Comparison of ENCODE assay signal across 9 cellular contexts in genomic region chr7:55065079-55065478, GRCh38. TPM values are rescaled to one million over a fixed set of nuclear protein-coding genes. Genes with fewer than 3 reads are reported as not detected.
DNase-seq lines count a peak whose midpoint lies in the region; ATAC-seq and TF ChIP-seq lines count a peak whose summit lies in the region.
"Had no signal": no experiment of that assay in that cellular context is flagged by ENCODE, and none has a peak within 500 bp of the region (broad histone marks: within the 10 kb centered on the region; RNA-seq: fewer than 3 reads in every experiment).

No MANE protein-coding gene starts in this region.

- TF ChIP-seq CTCF in HFFc6 (IDR thresholded peaks at IDR 0.05), result no peak
- no peak for TF ChIP-seq CTCF in SK-N-SH (IDR thresholded peaks at IDR 0.05)
- no peak for TF ChIP-seq CTCF in transverse colon (IDR thresholded peaks at IDR 0.05)

- H3K9me3 Mint-ChIP-seq in HFFc6, result no peaks in the 10 kb centered on the region

- peaks cover under 1% of the 10 kb centered on the region; the same call in 1 of the 2 replicates for H4K20me1 ChIP-seq in SK-N-SH (ENCODE audit: insufficient read depth)

- no peak for TF ChIP-seq POLR2A in transverse colon (IDR thresholded peaks at IDR 0.05)

- H3K9me3 ChIP-seq in SK-N-SH, result no peaks in the 10 kb centered on the region
- no peaks in the 10 kb centered on the region for H3K9me3 ChIP-seq in transverse colon

- TF ChIP-seq RAD21 in SK-N-SH (IDR thresholded peaks at IDR 0.05; ENCODE audit: low read length), result no peak

- H3K4me1 ChIP-seq in SK-N-SH (ENCODE audit: control insufficient read depth in 1 of 2, insufficient read depth in 2 of 2, low read depth in 1 of 2, low read length in 1 of 2), result peaks cover 20 to 65% of the 10 kb centered on the region in 2 experiments
- H3K4me1 ChIP-seq in transverse colon, result peaks cover 22 to 30% (median 24%) of the 10 kb centered on the region in 4 donors

- ATAC-seq in left ventricle myocardium superior (peak; percentile 78), HG02840 (IDR thresholded peaks at IDR 0.05; ENCODE audit: low FRiP score, unreplicated experiment) (no peak)

- H3K36me3 Mint-ChIP-seq in HFFc6 (ENCODE audit: low read depth), result peaks cover 51% of the 10 kb centered on the region

- H3K4me3 ChIP-seq in SK-N-SH (ENCODE audit: low read depth in 2 of 2, low read length in 1 of 2), result 0 out of 4 replicates have a peak overlapping the region, but pooled peaks of 1 of the 2 experiments have one; percentile 0
- H3K4me3 ChIP-seq in transverse colon, result no peak overlapping the region
- H3K4me3 ChIP-seq: cardiac muscle cell had no signal

- peaks cover 42% of the 10 kb centered on the region for H3F3A ChIP-seq in SK-N-SH (replicated peaks; ENCODE audit: insufficient read depth)

- H3K27ac Mint-ChIP-seq in HFFc6, result peak overlapping the region; percentile 98

- H3K36me3 ChIP-seq in SK-N-SH (replicated peaks in 1 of 2; ENCODE audit: control insufficient read depth in 1 of 2, insufficient read depth in 2 of 2, low read length in 1 of 2) (peaks cover 3 to 31% of the 10 kb centered on the region in 2 experiments), transverse colon (no peaks in the 10 kb centered on the region)
- H3K36me3 ChIP-seq: cardiac muscle cell had no signal

- H3K27me3 ChIP-seq in SK-N-SH (ENCODE audit: insufficient read depth) (no peaks in the 10 kb centered on the region), transverse colon (no peaks in the 10 kb centered on the region)
- H3K27me3 ChIP-seq: cardiac muscle cell had no signal

- H3K4me2 ChIP-seq in SK-N-SH, result peak overlapping the region; percentile 72

- peaks cover 85% of the 10 kb centered on the region for H3K79me2 ChIP-seq in SK-N-SH (ENCODE audit: insufficient read depth)

- CTCF ChIA-PET in SK-N-SH (lab: Yijun Ruan, JAX), result interaction anchor here (0.9 to 2.4 kb wide), 3 partner anchors 8 to 190 kb away, joined by 4 to 13 read pairs (median 6); no protein-coding TSS in a partner anchor

- peaks cover 100% of the 10 kb centered on the region for H3K4me1 Mint-ChIP-seq in HFFc6 (ENCODE audit: low read depth)

- POLR2A ChIA-PET in SK-N-SH (lab: Yijun Ruan, JAX), result no interaction called here

- WGBS in SK-N-SH (ENCODE audit: low lambda C conversion rate), result 3% methylated on average over 4 of the region's 4 CpGs
- 40 to 47% methylated on average over 4 of the region's 4 CpGs for WGBS in transverse colon (ENCODE audit: low coverage in 1 of 2), 2 donors

- TF ChIP-seq EP300 in SK-N-SH (IDR thresholded peaks at IDR 0.05; ENCODE audit: borderline replicate concordance in 1 of 2, low read depth in 1 of 2, low read length in 1 of 2) (peak in 1 of 2 experiments; percentile 65; a peak in 2 of 4 replicates), transverse colon (IDR thresholded peaks at IDR 0.05; ENCODE audit: low read depth) (no peak)

- DNase-seq in AG08396 (ENCODE audit: low spot score), result peak; percentile 78
- peak; percentile 93 for DNase-seq in HFFc6
- no peak for DNase-seq in SK-N-SH
- no peak for DNase-seq in left ventricle myocardium superior
- DNase-seq in transverse colon, result peak; percentile 37
- no peak for DNase-seq in ecto neural progenitor cell (ENCODE audit: low spot score)
- no peak for DNase-seq in DMS79 treated with DMSO at 0.1 percent for 48 hours (lab: John Stamatoyannopoulos, UW)

- H3K27ac ChIP-seq in SK-N-SH (ENCODE audit: low read depth in 2 of 2, low read length in 1 of 2), result peak overlapping the region; percentile 82 to 97
- peak overlapping the region; percentile 73 to 82 (median 77) for H3K27ac ChIP-seq in transverse colon

- intact Hi-C loops in left ventricle myocardium superior (cut with micrococcal nuclease) (no loop called here), transverse colon (cut with DNase I; ENCODE audit: low total_unique reads) (no loop called here)

- peak overlapping the region; percentile 81 for H3K4me3 Mint-ChIP-seq in HFFc6

- H3K9ac ChIP-seq in SK-N-SH, result peak overlapping the region; percentile 70

- no peak overlapping the region for H2AFZ ChIP-seq in SK-N-SH (ENCODE audit: low read depth)

- in situ Hi-C loops in transverse colon (cut with MboI; ENCODE audit: low pct_ligation_motif_present in 1 of 4, low pct_unique_long_range_greater_than_20kb in 1 of 4, low sequenced_read_pairs in 3 of 4), result loop anchor here in 1 of 4 donors (25.0 kb wide), 1 partner anchor 103 kb away; no protein-coding TSS in a partner anchor

- no peaks in the 10 kb centered on the region for H3K9me2 ChIP-seq in SK-N-SH

- peaks cover 5% of the 10 kb centered on the region for H3K27me3 Mint-ChIP-seq in HFFc6 (ENCODE audit: insufficient read depth)

TF ChIP-seq in SK-N-SH, 30 proteins besides CTCF, POLR2A, EP300 and RAD21 (continues in another document):
- TF ChIP-seq JUND (IDR thresholded peaks at IDR 0.05), result peak; percentile 94
- 0 out of 2 replicates have a peak, but pooled peaks have one; percentile 46 for TF ChIP-seq ELF1 (IDR thresholded peaks at IDR 0.05)
- peak; percentile 95 for TF ChIP-seq FOSL2 (IDR thresholded peaks at IDR 0.05; ENCODE audit: borderline replicate concordance, low read depth)
- TF ChIP-seq RXRA (IDR thresholded peaks at IDR 0.05; ENCODE audit: borderline replicate concordance, low read depth), result peak; percentile 44; the same call in 1 of the 2 replicates
- 0 out of 2 replicates have a peak, but pooled peaks have one; percentile 16 for TF ChIP-seq SIN3A (IDR thresholded peaks at IDR 0.05; ENCODE audit: borderline replicate concordance, low read depth, low read length)
- no peak for TF ChIP-seq CHD2 (IDR thresholded peaks at IDR 0.05; ENCODE audit: low read length, partially characterized antibody)
- TF ChIP-seq MAX (IDR thresholded peaks at IDR 0.05; ENCODE audit: low read depth), result peak; percentile 78
- peak; percentile 35; the same call in 1 of the 2 replicates for TF ChIP-seq POLR2AphosphoS5 (IDR thresholded peaks at IDR 0.05; ENCODE audit: low read depth, low read length)
- TF ChIP-seq USF2 (IDR thresholded peaks at IDR 0.05; ENCODE audit: borderline replicate concordance, low read depth, low read length), result no peak
- peak; percentile 76 for TF ChIP-seq PBX3 (IDR thresholded peaks at IDR 0.05)
- TF ChIP-seq IRF3 (IDR thresholded peaks at IDR 0.05; ENCODE audit: low read depth, low read length), result no peak
- peak; percentile 56; the same call in 1 of the 2 replicates for TF ChIP-seq NFIC (IDR thresholded peaks at IDR 0.05; ENCODE audit: borderline replicate concordance)
- TF ChIP-seq RFX5 (IDR thresholded peaks at IDR 0.05; ENCODE audit: low read length), result no peak

RNA-seq across cellular contexts. Expression of gene EGFR, which starts 46.3 kb away (rescaled TPM):
- total RNA-seq in HFFc6 (2021; fragmentation: NEBNext Ultra II Directional; extraction: Animal tissue kit (Norgen Biotek cat#: 25700)), result 10 to 100 TPM; 69.9 to 87.2 (median 77.0) TPM
- 30.7 and 37.6 TPM in 2 replicates for polyA plus RNA-seq in SK-N-SH (2012; rRNA removed)
- 28.1 and 35.5 TPM in 2 replicates for polyA plus RNA-seq in SK-N-SH (2012; cell fraction: cytosol; rRNA removed)
- polyA plus RNA-seq in SK-N-SH (2012; cell fraction: nucleus; rRNA removed), result 63.1 and 73.2 TPM in 2 replicates
- total RNA-seq in left ventricle myocardium superior (11.2 TPM), transverse colon (10 to 100 TPM; 40.0 to 85.7 (median 72.9) TPM)

Comparison
In these comparisons a context has a peak if more than half of its experiments do, and no peak if none do; other contexts are left out.
1. DNase-seq: peak in AG08396 (single experiment), HFFc6 (single experiment) and transverse colon (single experiment); none in SK-N-SH (single experiment), left ventricle myocardium superior (single experiment), ecto neural progenitor cell (single experiment) and DMS79 treated with DMSO at 0.1 percent for 48 hours (single experiment).